ENCODE assay signal across 16 cellular contexts in genomic region chr5:137366526-137366925, GRCh38.
"Had no signal": no experiment of that assay in that cellular context is flagged by ENCODE, and none has a peak within 500 bp of the region (broad histone marks: within the 10 kb centered on the region; RNA-seq: fewer than 3 reads in every experiment).

No MANE protein-coding gene starts in this region.

- H3K36me3 ChIP-seq: colonic mucosa, esophagus squamous epithelium, heart right ventricle, neutrophil, right atrium auricular region, sigmoid colon had no signal

- DNase-seq: colonic mucosa; dermis blood vessel endothelial cell; esophagus squamous epithelium; heart right ventricle; hypothalamus; islet precursor cell; mammary epithelial cell; naive thymus-derived CD4-positive, alpha-beta T cell; nephron progenitor cell; sigmoid colon; stimulated activated CD4-positive, alpha-beta T cell treated with anti-CD3 and anti-CD28 coated beads, Interleukin-2, amount 100 ng/mL, for 24 hours; stimulated activated naive CD4-positive, alpha-beta T cell had no signal

- H3K27ac ChIP-seq: colonic mucosa, esophagus squamous epithelium, heart right ventricle, neutrophil, right atrium auricular region, sigmoid colon, skin epidermis had no signal

- H3K9me3 ChIP-seq: colonic mucosa, esophagus squamous epithelium, heart right ventricle, neutrophil, right atrium auricular region, sigmoid colon had no signal

- H3K4me1 ChIP-seq: colonic mucosa, heart right ventricle, right atrium auricular region had no signal

- H3K4me3 ChIP-seq: colonic mucosa, esophagus squamous epithelium, heart right ventricle, right atrium auricular region, sigmoid colon, skin epidermis had no signal

- H3K27me3 ChIP-seq: colonic mucosa, neutrophil, right atrium auricular region, sigmoid colon had no signal

- ATAC-seq: heart right ventricle; left lobe of liver; naive thymus-derived CD4-positive, alpha-beta T cell had no signal
